Comparison of ENCODE assay signal across 11 cellular contexts in genomic region chr2:144379891-144380311, GRCh38.
DNase-seq lines count a peak whose midpoint lies in the region; ATAC-seq and TF ChIP-seq lines count a peak whose summit lies in the region.
"Had no signal": no experiment of that assay in that cellular context is flagged by ENCODE, and none has a peak within 500 bp of the region (broad histone marks: within the 10 kb centered on the region; RNA-seq: fewer than 3 reads in every experiment).

No MANE protein-coding gene starts in this region.

- H3K27ac ChIP-seq in esophagus muscularis mucosa (replicated peaks in 1 of 4) (peak overlapping the region in 2 of 4 donors; percentile 10 to 18), transverse colon (peak overlapping the region in 1 of 4 donors; percentile 29)
- H3K27ac ChIP-seq: brain microvascular endothelial cell had no signal

- H3K4me1 ChIP-seq in esophagus muscularis mucosa: peaks cover 0 to 8% (median 5%) of the 10 kb centered on the region in 4 donors
- no peaks in the 10 kb centered on the region for H3K4me1 ChIP-seq in transverse colon

- no peak for TF ChIP-seq CTCF in esophagus muscularis mucosa (IDR thresholded peaks at IDR 0.05)
- no peak for TF ChIP-seq CTCF in progenitor cell of endocrine pancreas (IDR thresholded peaks at IDR 0.05; ENCODE audit: unreplicated experiment)
- TF ChIP-seq CTCF in transverse colon (IDR thresholded peaks at IDR 0.05): no peak

- 31% methylated on average over 10 of the region's 10 CpGs for WGBS in esophagus muscularis mucosa
- 43 to 69% methylated on average over 10 of the region's 10 CpGs for WGBS in transverse colon (ENCODE audit: low coverage in 1 of 2), 2 donors

- H3K27me3 ChIP-seq in esophagus muscularis mucosa (no peaks in the 10 kb centered on the region), transverse colon (no peaks in the 10 kb centered on the region)
- H3K27me3 ChIP-seq: brain microvascular endothelial cell had no signal

- TF ChIP-seq POLR2A in esophagus muscularis mucosa (IDR thresholded peaks at IDR 0.05; ENCODE audit: low read depth): no peak
- TF ChIP-seq POLR2A in transverse colon (IDR thresholded peaks at IDR 0.05): no peak

- H3K4me3 Mint-ChIP-seq in stimulated activated naive CD8-positive, alpha-beta T cell treated with anti-CD3 and anti-CD28 coated beads, Interleukin-15, Interleukin-2, amounts not matched to agents 100 ng/mL and 50 ng/mL, for 24 hours: peak overlapping the region; percentile 14
- H3K4me3 Mint-ChIP-seq in stimulated activated naive CD8-positive, alpha-beta T cell treated with anti-CD3 and anti-CD28 coated beads, Interleukin-15, amount 100 ng/mL, for 72 hours: no peak overlapping the region
- H3K4me3 Mint-ChIP-seq in naive B cell (peak overlapping the region in 6 of 8 donors; percentile 65 to 89 (median 76)), progenitor cell of endocrine pancreas (ENCODE audit: low read depth) (no peak overlapping the region)
- H3K4me3 Mint-ChIP-seq: activated T-cell treated with anti-CD3 and anti-CD28 coated beads, Interleukin-2, amount 50 U/mL, for 4 hours had no signal

- TF ChIP-seq EP300 in esophagus muscularis mucosa (IDR thresholded peaks at IDR 0.05) (no peak), transverse colon (IDR thresholded peaks at IDR 0.05; ENCODE audit: low read depth) (no peak)

- H3K36me3 Mint-ChIP-seq in stimulated activated naive CD8-positive, alpha-beta T cell treated with anti-CD3 and anti-CD28 coated beads, Interleukin-15, Interleukin-2, amounts not matched to agents 100 ng/mL and 50 ng/mL, for 24 hours (ENCODE audit: low read depth): peaks cover 7% of the 10 kb centered on the region
- H3K36me3 Mint-ChIP-seq in naive B cell (no peaks in the 10 kb centered on the region), progenitor cell of endocrine pancreas (ENCODE audit: insufficient read depth) (no peaks in the 10 kb centered on the region)

- no peaks in the 10 kb centered on the region for H3K9me3 Mint-ChIP-seq in stimulated activated naive CD8-positive, alpha-beta T cell treated with anti-CD3 and anti-CD28 coated beads, Interleukin-15, Interleukin-2, amounts not matched to agents 100 ng/mL and 50 ng/mL, for 24 hours
- H3K9me3 Mint-ChIP-seq in stimulated activated naive CD8-positive, alpha-beta T cell treated with anti-CD3 and anti-CD28 coated beads, Interleukin-15, amount 100 ng/mL, for 72 hours: peaks cover 0 to 9% of the 10 kb centered on the region in 2 donors
- peaks cover 0 to 1% (median 0%) of the 10 kb centered on the region in 7 donors for H3K9me3 Mint-ChIP-seq in naive B cell
- peaks cover 4% of the 10 kb centered on the region for H3K9me3 Mint-ChIP-seq in progenitor cell of endocrine pancreas (ENCODE audit: low read depth)
- H3K9me3 Mint-ChIP-seq: activated T-cell treated with anti-CD3 and anti-CD28 coated beads, Interleukin-2, amount 50 U/mL, for 4 hours had no signal

- H3K27ac Mint-ChIP-seq in stimulated activated naive CD8-positive, alpha-beta T cell treated with anti-CD3 and anti-CD28 coated beads, Interleukin-15, Interleukin-2, amounts not matched to agents 100 ng/mL and 50 ng/mL, for 24 hours: peak overlapping the region; percentile 86
- H3K27ac Mint-ChIP-seq in stimulated activated naive CD8-positive, alpha-beta T cell treated with anti-CD3 and anti-CD28 coated beads, Interleukin-15, amount 100 ng/mL, for 72 hours: no peak overlapping the region
- H3K27ac Mint-ChIP-seq in naive B cell: peak overlapping the region in 2 of 6 donors; percentile 13 to 23
- no peak overlapping the region for H3K27ac Mint-ChIP-seq in progenitor cell of endocrine pancreas

- in situ Hi-C loops in transverse colon (cut with MboI; ENCODE audit: low pct_ligation_motif_present in 1 of 4, low pct_unique_long_range_greater_than_20kb in 1 of 4, low sequenced_read_pairs in 3 of 4): no loop called here

- no peak for ATAC-seq in stimulated activated naive CD8-positive, alpha-beta T cell treated with anti-CD3 and anti-CD28 coated beads, Interleukin-15, amount 100 ng/mL, for 72 hours
- ATAC-seq in naive B cell (ENCODE audit: low read depth in 2 of 2): no peak
- no peak for ATAC-seq in GM21367 (IDR thresholded peaks at IDR 0.05; ENCODE audit: unreplicated experiment)
- ATAC-seq: activated T-cell treated with anti-CD3 and anti-CD28 coated beads, Interleukin-2, amount 50 U/mL, for 4 hours; PC-3 had no signal

- no peaks in the 10 kb centered on the region for H3K9me3 ChIP-seq in esophagus muscularis mucosa
- no peaks in the 10 kb centered on the region for H3K9me3 ChIP-seq in transverse colon

- peaks cover 4% of the 10 kb centered on the region for H3K27me3 Mint-ChIP-seq in stimulated activated naive CD8-positive, alpha-beta T cell treated with anti-CD3 and anti-CD28 coated beads, Interleukin-15, Interleukin-2, amounts not matched to agents 100 ng/mL and 50 ng/mL, for 24 hours
- H3K27me3 Mint-ChIP-seq in stimulated activated naive CD8-positive, alpha-beta T cell treated with anti-CD3 and anti-CD28 coated beads, Interleukin-15, amount 100 ng/mL, for 72 hours: no peaks in the 10 kb centered on the region
- peaks cover 19 to 38% (median 25%) of the 10 kb centered on the region in 3 donors for H3K27me3 Mint-ChIP-seq in naive B cell
- H3K27me3 Mint-ChIP-seq in progenitor cell of endocrine pancreas: peaks cover 45% of the 10 kb centered on the region

- H3K4me1 Mint-ChIP-seq in stimulated activated naive CD8-positive, alpha-beta T cell treated with anti-CD3 and anti-CD28 coated beads, Interleukin-15, Interleukin-2, amounts not matched to agents 100 ng/mL and 50 ng/mL, for 24 hours (ENCODE audit: low read depth): peaks cover 82% of the 10 kb centered on the region
- peaks cover 58% of the 10 kb centered on the region for H3K4me1 Mint-ChIP-seq in stimulated activated naive CD8-positive, alpha-beta T cell treated with anti-CD3 and anti-CD28 coated beads, Interleukin-15, amount 100 ng/mL, for 72 hours
- H3K4me1 Mint-ChIP-seq in naive B cell (peaks cover 33 to 45% (median 38%) of the 10 kb centered on the region in 3 donors), progenitor cell of endocrine pancreas (ENCODE audit: low read depth) (no peaks in the 10 kb centered on the region)

- H3K4me3 ChIP-seq in esophagus muscularis mucosa (peak overlapping the region; percentile 3 to 15 (median 12)), transverse colon (no peak overlapping the region)

- intact Hi-C loops in esophagus muscularis mucosa (cut with DNase I) (no loop called here), transverse colon (cut with DNase I; ENCODE audit: low total_unique reads) (no loop called here)

- DNase-seq in stimulated activated naive CD8-positive, alpha-beta T cell treated with anti-CD3 and anti-CD28 coated beads, Interleukin-15, amount 100 ng/mL, for 72 hours: no peak
- no peak for DNase-seq in esophagus muscularis mucosa (ENCODE audit: extremely low spot score)
- DNase-seq in naive B cell: peak; percentile 1
- no peak for DNase-seq in GDM1 (lab: John Stamatoyannopoulos, UW)
- no peak for DNase-seq in progenitor cell of endocrine pancreas (ENCODE audit: low spot score, unreplicated experiment)
- no peak for DNase-seq in transverse colon
- DNase-seq: activated T-cell treated with anti-CD3 and anti-CD28 coated beads, Interleukin-2, amount 50 U/mL, for 4 hours; brain microvascular endothelial cell; PC-3 had no signal

- H3K36me3 ChIP-seq in esophagus muscularis mucosa: no peaks in the 10 kb centered on the region
- no peaks in the 10 kb centered on the region for H3K36me3 ChIP-seq in transverse colon
- H3K36me3 ChIP-seq: brain microvascular endothelial cell had no signal

Comparison
In these comparisons a context has a peak if more than half of its experiments do, and no peak if none do; other contexts are left out.
1. H3K4me3 Mint-ChIP-seq: peak in stimulated activated naive CD8-positive, alpha-beta T cell treated with anti-CD3 and anti-CD28 coated beads, Interleukin-15, Interleukin-2, amounts not matched to agents 100 ng/mL and 50 ng/mL, for 24 hours (single experiment) and naive B cell (6 of 8); none in stimulated activated naive CD8-positive, alpha-beta T cell treated with anti-CD3 and anti-CD28 coated beads, Interleukin-15, amount 100 ng/mL, for 72 hours (0 of 2) and progenitor cell of endocrine pancreas (single experiment).
2. H3K4me3 ChIP-seq: peak in esophagus muscularis mucosa (4 of 4); none in transverse colon (0 of 4).